ENCODE assay signal across 2 cellular contexts in genomic region chr2:8636041-8636491, GRCh38.
TF ChIP-seq lines count a peak whose summit lies in the region.

No MANE protein-coding gene starts in this region.

TF ChIP-seq in A549, 52 proteins besides CTCF, POLR2A, EP300 and RAD21:
- TF ChIP-seq MYC (IDR thresholded peaks at IDR 0.05; ENCODE audit: borderline replicate concordance, low read length) (no peak), JUNB (IDR thresholded peaks at IDR 0.05) (no peak), HOXB13 (CRISPR knock-in tag; IDR thresholded peaks at IDR 0.05; ENCODE audit: low read depth) (no peak), EHF (CRISPR knock-in tag; IDR thresholded peaks at IDR 0.05) (no peak), HOXB5 (CRISPR knock-in tag; IDR thresholded peaks at IDR 0.05) (no peak), FOSB (CRISPR knock-in tag; IDR thresholded peaks at IDR 0.05) (no peak)
- TF ChIP-seq, protein P1, sequence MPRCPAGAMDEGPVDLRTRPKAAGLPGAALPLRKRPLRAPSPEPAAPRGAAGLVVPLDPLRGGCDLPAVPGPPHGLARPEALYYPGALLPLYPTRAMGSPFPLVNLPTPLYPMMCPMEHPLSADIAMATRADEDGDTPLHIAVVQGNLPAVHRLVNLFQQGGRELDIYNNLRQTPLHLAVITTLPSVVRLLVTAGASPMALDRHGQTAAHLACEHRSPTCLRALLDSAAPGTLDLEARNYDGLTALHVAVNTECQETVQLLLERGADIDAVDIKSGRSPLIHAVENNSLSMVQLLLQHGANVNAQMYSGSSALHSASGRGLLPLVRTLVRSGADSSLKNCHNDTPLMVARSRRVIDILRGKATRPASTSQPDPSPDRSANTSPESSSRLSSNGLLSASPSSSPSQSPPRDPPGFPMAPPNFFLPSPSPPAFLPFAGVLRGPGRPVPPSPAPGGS (IDR thresholded peaks at IDR 0.05), result no peak
TF ChIP-seq in A549: peak in this region for 0.

TF ChIP-seq in H1, 55 proteins besides CTCF, POLR2A, EP300 and RAD21:
- peak; percentile 1 for TF ChIP-seq EZH2 (IDR thresholded peaks at IDR 0.05; ENCODE audit: low read depth, low read length, severe bottlenecking)
- TF ChIP-seq EGR1 (IDR thresholded peaks at IDR 0.05; ENCODE audit: borderline replicate concordance, low read depth, low read length), result no peak
